In the genomic region with DNA sequence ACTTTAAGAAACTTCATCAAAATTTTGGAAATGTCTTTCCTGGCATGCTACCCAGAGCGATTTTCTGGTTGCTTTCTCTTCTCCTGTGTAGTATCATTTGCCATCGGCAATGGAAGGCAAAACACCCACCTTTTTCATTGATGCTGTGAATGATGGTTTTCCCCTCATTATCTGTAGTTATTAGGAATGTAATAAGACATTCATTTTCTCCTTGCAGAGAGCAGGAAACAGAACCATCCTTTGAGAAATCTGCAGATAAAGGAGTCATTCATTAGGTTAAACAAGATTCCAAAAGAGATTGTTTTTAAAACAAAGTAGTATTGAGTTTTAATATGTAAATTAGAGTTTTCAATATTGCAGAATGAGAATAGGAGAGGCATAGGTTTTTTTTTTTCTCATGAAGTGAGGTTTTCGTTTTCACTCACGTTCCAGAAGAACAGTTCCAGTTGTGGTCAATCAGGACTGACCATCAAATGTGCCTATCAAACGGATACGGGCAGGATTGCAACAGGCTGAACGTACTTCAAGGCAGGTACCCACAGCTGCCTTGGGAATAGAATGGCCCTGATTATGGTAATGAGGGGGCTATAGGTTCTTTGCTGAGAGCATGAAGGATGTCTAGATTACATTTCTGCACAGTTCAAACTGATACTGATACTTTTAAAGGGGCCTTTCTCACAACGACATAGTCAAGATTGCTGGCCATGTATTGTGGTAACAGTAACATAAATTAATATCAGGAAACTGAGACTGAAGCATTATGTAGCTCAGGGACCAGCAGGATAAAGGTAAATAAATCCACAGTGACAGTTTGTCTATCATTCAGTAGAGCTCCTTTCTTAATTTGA, we compare ENCODE assay signal across 15 cellular contexts. TPM values are rescaled to one million over a fixed set of nuclear protein-coding genes. Genes with fewer than 3 reads are reported as not detected.
DNase-seq lines count a peak whose midpoint lies in the region; ATAC-seq and TF ChIP-seq lines count a peak whose summit lies in the region.
"Had no signal": no experiment of that assay in that cellular context is flagged by ENCODE, and none has a peak within 500 bp of the region (broad histone marks: within the 10 kb centered on the region; RNA-seq: fewer than 3 reads in every experiment).

No MANE protein-coding gene starts in this region.

- no peaks in the 10 kb centered on the region for H3K27me3 ChIP-seq in breast epithelium

- no peaks in the 10 kb centered on the region for H3K9me3 Mint-ChIP-seq in MCF 10A (ENCODE audit: unreplicated experiment)
- H3K9me3 Mint-ChIP-seq: dendritic cell treated with granulocyte-macrophage colony-stimulating factor and Interleukin-4, amounts not matched to agents 40 ng/mL and 50 ng/mL, for 4 days; natural killer cell had no signal

- no peaks in the 10 kb centered on the region for H3K4me1 ChIP-seq in breast epithelium

- no peak overlapping the region for H3K4me3 Mint-ChIP-seq in MCF 10A (ENCODE audit: unreplicated experiment)
- H3K4me3 Mint-ChIP-seq: dendritic cell treated with granulocyte-macrophage colony-stimulating factor and Interleukin-4, amounts not matched to agents 40 ng/mL and 50 ng/mL, for 4 days; natural killer cell had no signal

- no peak overlapping the region for H3K4me3 ChIP-seq in breast epithelium

- no peak for TF ChIP-seq POLR2A in breast epithelium (IDR thresholded peaks at IDR 0.05)

- H3K27ac ChIP-seq in breast epithelium = peak overlapping the region; percentile 48 to 59
- H3K27ac ChIP-seq: 22Rv1 had no signal

- no peaks in the 10 kb centered on the region for H3K9me3 ChIP-seq in breast epithelium

- DNase-seq in breast epithelium (ENCODE audit: low spot score in 2 of 2) = no peak
- DNase-seq in MCF 10A (ENCODE audit: unreplicated experiment) = no peak
- DNase-seq in RPMI8226 = no peak
- no peak for DNase-seq in NCI-H345 treated with DMSO at 0.1 percent for 48 hours (lab: John Stamatoyannopoulos, UW; ENCODE audit: unreplicated experiment)
- no peak for DNase-seq in activated CD4-positive, alpha-beta T cell treated with anti-CD3 and anti-CD28 coated beads for 4 hours
- DNase-seq in left colon = no peak
- DNase-seq: activated CD8-positive, alpha-beta memory T cell treated with anti-CD3 and anti-CD28 coated beads for 24 hours; DMS153; IMR-90; natural killer cell; NCI-H187 treated with DMSO at 0.1 percent for 48 hours had no signal

- CTCF ChIA-PET in MCF 10A (lab: Yijun Ruan, JAX) = interaction anchor here (0.7 to 2.0 kb wide), 7 partner anchors 13 to 317 kb away, joined by 3 to 6 read pairs (median 3); no protein-coding TSS in a partner anchor

- TF ChIP-seq CTCF in breast epithelium (IDR thresholded peaks at IDR 0.05) = no peak
- TF ChIP-seq CTCF in MCF 10A (IDR thresholded peaks at IDR 0.05; ENCODE audit: unreplicated experiment) = no peak

- no peaks in the 10 kb centered on the region for H3K27me3 Mint-ChIP-seq in MCF 10A (ENCODE audit: insufficient read depth, unreplicated experiment)
- H3K27me3 Mint-ChIP-seq: dendritic cell treated with granulocyte-macrophage colony-stimulating factor and Interleukin-4, amounts not matched to agents 40 ng/mL and 50 ng/mL, for 4 days had no signal

- H3K36me3 Mint-ChIP-seq in MCF 10A (ENCODE audit: insufficient read depth, unreplicated experiment) = peaks cover 6% of the 10 kb centered on the region
- H3K36me3 Mint-ChIP-seq: natural killer cell had no signal

- H3K4me1 Mint-ChIP-seq in MCF 10A (ENCODE audit: insufficient read depth, unreplicated experiment) = peaks cover 17% of the 10 kb centered on the region
- H3K4me1 Mint-ChIP-seq: natural killer cell had no signal

- no TSS peak for BruUV-seq in MCF 10A (replicated peaks; lab: Mats Ljungman, UMichigan)

- no peaks in the 10 kb centered on the region for H3K36me3 ChIP-seq in breast epithelium

- H3K27ac Mint-ChIP-seq in MCF 10A (ENCODE audit: low read depth, unreplicated experiment) = no peak overlapping the region
- H3K27ac Mint-ChIP-seq: dendritic cell treated with granulocyte-macrophage colony-stimulating factor and Interleukin-4, amounts not matched to agents 40 ng/mL and 50 ng/mL, for 4 days; natural killer cell had no signal

- peak; percentile 67 for ATAC-seq in HG02588 (IDR thresholded peaks at IDR 0.05; ENCODE audit: unreplicated experiment)
- peak; percentile 75 for ATAC-seq in HG03196 (IDR thresholded peaks at IDR 0.05; ENCODE audit: unreplicated experiment)
- ATAC-seq in left colon = no peak
- ATAC-seq: natural killer cell had no signal

- intact Hi-C loops in breast epithelium (cut with DNase I; ENCODE audit: low total_unique reads) (no loop called here), MCF 10A (cut with micrococcal nuclease) (loop anchor here (2.0 to 10.0 kb wide), 4 partner anchors 141 to 951 kb away; no protein-coding TSS in a partner anchor), left colon (cut with DNase I, micrococcal nuclease) (loop anchor here in 1 of 2 donors (5.0 kb wide), 1 partner anchor 885 kb away; no protein-coding TSS in a partner anchor)

- POLR2A ChIA-PET in MCF 10A (lab: Yijun Ruan, JAX) = interaction anchor here (0.9 kb wide), 1 partner anchor 118 kb away, joined by 3 read pairs; no protein-coding TSS in a partner anchor

RNA-seq across cellular contexts. Expression of a gene that starts 49.8 kb away (rescaled TPM):
- total RNA-seq in breast epithelium (10 to 100 TPM; 12.5 to 49.9 (median 27.9) TPM), MCF 10A (2022) (7.5 and 8.4 TPM in 2 replicates), left colon (10 to 100 TPM in 1 of 2 donors, 1 to 10 TPM in 1; 6.8 to 11.4 TPM)
- total RNA-seq: natural killer cell had no signal
